ENCODE assay signal across 8 cellular contexts in the genomic region with DNA sequence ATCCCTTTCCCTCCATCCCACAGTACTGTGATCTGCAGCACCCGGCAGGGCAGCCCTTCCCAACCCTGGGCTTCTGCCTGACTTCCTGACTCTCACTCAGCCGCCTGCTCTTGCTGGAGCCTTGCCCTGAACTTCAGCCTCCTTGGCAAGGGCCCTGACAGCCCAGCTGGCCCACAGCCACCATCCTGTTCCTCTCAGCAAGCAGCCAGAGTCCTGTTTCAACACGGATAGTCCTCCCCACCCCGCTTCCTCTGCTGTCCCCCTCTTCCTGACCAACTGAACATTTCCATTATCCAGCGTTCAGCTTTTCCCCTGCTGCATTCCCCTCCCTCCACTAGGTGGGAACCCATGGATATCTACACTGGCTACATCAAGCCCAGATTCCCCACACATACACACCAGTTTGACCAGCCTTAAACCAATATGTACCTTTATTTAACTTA.
A peak's percentile ranks its signal among the peaks of the same experiment; 100 is the strongest.
DNase-seq lines count a peak whose midpoint lies in the region; ATAC-seq and TF ChIP-seq lines count a peak whose summit lies in the region.

No MANE protein-coding gene starts in this region.

- TF ChIP-seq CTCF in BE2C (IDR thresholded peaks at IDR 0.05; ENCODE audit: low read depth, low read length): peak; percentile 20; the same call in 1 of the 2 replicates
- peak; percentile 40; the same call in 1 of the 2 replicates for TF ChIP-seq CTCF in LNCAP (IDR thresholded peaks at IDR 0.05)
- TF ChIP-seq CTCF in breast epithelium (IDR thresholded peaks at IDR 0.05): peak; percentile 30 to 46 (median 42)

- DNase-seq in BE2C (no peak), breast epithelium (ENCODE audit: low spot score in 2 of 2) (peak; percentile 87 to 92), islet precursor cell (peak; percentile 58), stromal cell of bone marrow (ENCODE audit: low read depth) (peak; percentile 80), NOMO-1 treated with dmso at 0.1 percent for 144 hours (lab: John Stamatoyannopoulos, UW; ENCODE audit: unreplicated experiment) (no peak)

- TF ChIP-seq POLR2A in breast epithelium (IDR thresholded peaks at IDR 0.05): no peak

- no peaks in the 10 kb centered on the region for H3K4me1 ChIP-seq in BE2C
- peaks cover 0 to 12% of the 10 kb centered on the region in 2 donors for H3K4me1 ChIP-seq in breast epithelium

- H3K4me3 ChIP-seq in BE2C (ENCODE audit: low read depth, low read length) (no peak overlapping the region), breast epithelium (peak overlapping the region in 2 of 3 donors; percentile 5 to 30)

- H3K27me3 ChIP-seq in BE2C (no peaks in the 10 kb centered on the region; the same call in 1 of the 2 replicates), breast epithelium (no peaks in the 10 kb centered on the region)

- no peak for ATAC-seq in GM21423 (IDR thresholded peaks at IDR 0.05; ENCODE audit: unreplicated experiment)
- no peak for ATAC-seq in HG03342 (IDR thresholded peaks at IDR 0.05; ENCODE audit: unreplicated experiment)

- H3K9me3 ChIP-seq in BE2C: no peaks in the 10 kb centered on the region
- no peaks in the 10 kb centered on the region for H3K9me3 ChIP-seq in breast epithelium

- no peaks in the 10 kb centered on the region for H3K36me3 ChIP-seq in BE2C
- no peaks in the 10 kb centered on the region for H3K36me3 ChIP-seq in breast epithelium

- intact Hi-C loops in breast epithelium (cut with DNase I; ENCODE audit: low total_unique reads): no loop called here

- H3K27ac ChIP-seq in breast epithelium: peak overlapping the region; percentile 82 to 86

Comparison
In these comparisons a context has a peak if more than half of its experiments do, and no peak if none do; other contexts are left out.
1. DNase-seq: peak in breast epithelium (2 of 2), islet precursor cell (single experiment) and stromal cell of bone marrow (single experiment); none in BE2C (single experiment) and NOMO-1 treated with dmso at 0.1 percent for 144 hours (single experiment).
2. Peak in every context shown above with its lines, with median percentiles within 50 percentile points of each other: CTCF ChIP-seq.